20 cellular contexts compared by ENCODE assay signal in the genomic region with DNA sequence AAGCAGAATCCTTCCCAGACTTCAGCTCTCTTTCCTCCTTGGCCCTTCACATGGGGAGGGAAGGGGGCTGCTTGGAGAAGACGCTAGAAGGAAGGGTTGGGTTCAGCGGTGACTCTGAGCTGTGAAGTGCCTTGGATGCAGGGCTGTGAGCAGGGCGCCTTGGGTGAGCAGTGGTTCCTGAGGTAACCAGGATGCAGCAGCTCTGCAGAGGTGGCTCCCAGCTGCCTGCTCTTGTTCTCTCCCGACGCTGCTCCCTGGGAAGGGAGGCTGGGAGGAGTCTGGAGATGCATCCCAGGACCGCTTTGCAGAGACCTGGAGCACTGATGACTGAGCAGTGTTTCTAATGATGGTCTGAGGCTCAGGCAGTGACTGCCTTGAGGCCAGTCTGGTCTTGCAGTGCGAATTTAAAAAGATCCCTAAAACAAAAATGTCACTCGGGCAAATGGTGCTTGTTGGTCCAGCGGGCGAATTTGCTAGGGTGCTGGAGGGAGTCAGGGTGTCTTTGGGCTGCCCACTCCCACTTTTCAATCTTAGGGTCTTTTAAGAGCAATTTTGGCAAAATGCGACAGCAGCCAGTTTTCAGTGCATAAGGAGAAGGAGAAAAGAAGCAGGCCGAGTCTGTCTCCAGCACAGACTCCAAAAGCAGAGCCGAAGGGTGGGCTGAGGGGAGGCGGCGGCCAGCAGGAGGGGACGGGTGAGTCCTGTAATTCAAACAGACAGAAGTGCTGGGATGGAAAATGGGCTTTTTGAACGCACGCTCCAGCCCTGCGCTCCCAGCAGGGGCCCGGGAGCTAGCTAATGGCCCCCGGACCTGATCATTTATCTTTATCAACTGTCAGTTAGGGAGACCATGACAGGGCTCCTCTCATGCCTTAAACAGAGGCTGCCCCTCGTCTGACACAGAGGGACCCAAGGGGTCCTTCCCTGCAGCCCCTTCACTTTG.
"Had no signal": no experiment of that assay in that cellular context is flagged by ENCODE, and none has a peak within 500 bp of the region (broad histone marks: within the 10 kb centered on the region; RNA-seq: fewer than 3 reads in every experiment).

No MANE protein-coding gene starts in this region.

- ATAC-seq: gastrocnemius medialis, upper lobe of right lung had no signal

- H3K36me3 Mint-ChIP-seq: activated naive CD4-positive, alpha-beta T cell treated with anti-CD3 and anti-CD28 coated beads, Interleukin-2, amount 50 U/mL, for 24 hours; naive B cell had no signal

- DNase-seq: activated CD4-positive, alpha-beta T cell treated with anti-CD3 and anti-CD28 coated beads for 1 hour; activated CD4-positive, alpha-beta T cell treated with anti-CD3 and anti-CD28 coated beads, Interleukin-2, amount 50 U/mL, for 1 hour; activated gamma-delta T cell treated with Interleukin-2 at 50 U/mL for 16 hours; brain microvascular endothelial cell; esophagus squamous epithelium; gastrocnemius medialis; hippocampal formation; naive B cell; spleen; stimulated activated CD4-positive, alpha-beta T cell treated with anti-CD3 and anti-CD28 coated beads, Interleukin-4, amount 100 ng/mL, for 1 hour; stimulated activated naive CD4-positive, alpha-beta T cell; T-helper 9 cell had no signal

- H3K27ac Mint-ChIP-seq: activated naive CD4-positive, alpha-beta T cell treated with anti-CD3 and anti-CD28 coated beads, Interleukin-2, amount 50 U/mL, for 24 hours; activated T-helper 1 cell treated with anti-CD3 and anti-CD28 coated beads, Interleukin-12 subunit alpha, Interleukin-12 subunit beta, Interleukin-2, Interleukin-4 antibody, amounts not matched to agents 30 ng/mL and 10 ng/mL and 1 ng/mL, durations not matched to agents 14 hours and 24 hours and 36 hours; naive B cell had no signal

- H3K9me3 ChIP-seq: adrenal gland, ascending aorta, esophagus squamous epithelium, gastrocnemius medialis, prostate gland, thoracic aorta, upper lobe of right lung had no signal

- H3K4me3 ChIP-seq: adrenal gland, ascending aorta, esophagus squamous epithelium, gastrocnemius medialis, prostate gland, right atrium auricular region, spleen, thoracic aorta, upper lobe of right lung had no signal

- H3K27me3 ChIP-seq: adrenal gland, ascending aorta, brain microvascular endothelial cell, gastrocnemius medialis, right atrium auricular region, upper lobe of right lung had no signal

- H3K27ac ChIP-seq: adrenal gland, ascending aorta, brain microvascular endothelial cell, esophagus squamous epithelium, gastrocnemius medialis, prostate gland, right atrium auricular region, spleen, thoracic aorta, upper lobe of right lung had no signal

- H3K4me1 ChIP-seq: adrenal gland, ascending aorta, gastrocnemius medialis, prostate gland, right atrium auricular region, spleen, upper lobe of right lung had no signal

- H3K4me3 Mint-ChIP-seq: activated naive CD4-positive, alpha-beta T cell treated with anti-CD3 and anti-CD28 coated beads, Interleukin-2, amount 50 U/mL, for 24 hours; activated T-helper 1 cell treated with anti-CD3 and anti-CD28 coated beads, Interleukin-12 subunit alpha, Interleukin-12 subunit beta, Interleukin-2, Interleukin-4 antibody, amounts not matched to agents 30 ng/mL and 10 ng/mL and 1 ng/mL, durations not matched to agents 14 hours and 24 hours and 36 hours; naive B cell had no signal

- H3K36me3 ChIP-seq: adrenal gland, ascending aorta, brain microvascular endothelial cell, esophagus squamous epithelium, gastrocnemius medialis, prostate gland, right atrium auricular region, spleen, thoracic aorta, upper lobe of right lung had no signal

- H3K9me3 Mint-ChIP-seq: activated naive CD4-positive, alpha-beta T cell treated with anti-CD3 and anti-CD28 coated beads, Interleukin-2, amount 50 U/mL, for 24 hours; activated T-helper 1 cell treated with anti-CD3 and anti-CD28 coated beads, Interleukin-12 subunit alpha, Interleukin-12 subunit beta, Interleukin-2, Interleukin-4 antibody, amounts not matched to agents 30 ng/mL and 10 ng/mL and 1 ng/mL, durations not matched to agents 14 hours and 24 hours and 36 hours had no signal

- H3K4me1 Mint-ChIP-seq: naive B cell had no signal
